26 cellular contexts compared by ENCODE assay signal in genomic region chr7:47297120-47297519, GRCh38.
"Had no signal": no experiment of that assay in that cellular context is flagged by ENCODE, and none has a peak within 500 bp of the region (broad histone marks: within the 10 kb centered on the region; RNA-seq: fewer than 3 reads in every experiment).

No MANE protein-coding gene starts in this region.

- H2AFZ ChIP-seq: neural progenitor cell, parathyroid adenoma had no signal

- ATAC-seq: foreskin keratinocyte; gastroesophageal sphincter; heart right ventricle; left lobe of liver; naive thymus-derived CD4-positive, alpha-beta T cell; right cardiac atrium; stimulated activated memory B cell treated with anti-CD40 and anti-IgM and Interleukin-4, amounts not matched to agents 10 μg/mL and 1 μg/mL and 100 μg/mL, for 72 hours; stimulated activated naive CD8-positive, alpha-beta T cell treated with anti-CD3 and anti-CD28 coated beads, Interleukin-15, Interleukin-2, amounts not matched to agents 100 U/mL and 50 U/mL, for 24 hours had no signal

- H3K79me2 ChIP-seq: parathyroid adenoma had no signal

- H3K4me1 ChIP-seq: neural progenitor cell, prostate gland had no signal

- H3K36me3 ChIP-seq: neural progenitor cell had no signal

- H3K27ac ChIP-seq: dorsolateral prefrontal cortex, esophagus muscularis mucosa, foreskin keratinocyte, gastroesophageal sphincter, heart right ventricle, neural progenitor cell, parathyroid adenoma, prostate gland, skin epidermis, spleen, testis, tibial artery, vagina had no signal

- H3K9me3 ChIP-seq: esophagus muscularis mucosa, gastroesophageal sphincter, heart right ventricle, prostate gland, spleen, testis, tibial artery, vagina had no signal

- H3K4me3 ChIP-seq: dorsolateral prefrontal cortex, esophagus muscularis mucosa, gastroesophageal sphincter, heart right ventricle, lung, neural progenitor cell, prostate gland, skin epidermis, spleen, testis, tibial artery, vagina had no signal

- H3K27me3 ChIP-seq: esophagus muscularis mucosa, foreskin keratinocyte, gastroesophageal sphincter, heart right ventricle, neural progenitor cell, spleen, testis, tibial artery, vagina had no signal

- H3K4me2 ChIP-seq: neural progenitor cell had no signal

- H3K9ac ChIP-seq: neural progenitor cell, parathyroid adenoma had no signal

- DNase-seq: effector CD4-positive, alpha-beta T cell; foreskin keratinocyte; glutamatergic neuron; heart right ventricle; hypothalamus; immature natural killer cell; midbrain; naive thymus-derived CD4-positive, alpha-beta T cell; right cardiac atrium; spleen; stimulated activated CD4-positive, alpha-beta T cell treated with anti-CD3 and anti-CD28 coated beads, Interleukin-4, amount 100 ng/mL, for 4 hours; stimulated activated naive CD8-positive, alpha-beta T cell treated with anti-CD3 and anti-CD28 coated beads, Interleukin-15, Interleukin-2, amounts not matched to agents 100 U/mL and 50 U/mL, for 24 hours; substantia nigra; testis; tibial artery had no signal
